ENCODE assay signal across 23 cellular contexts in genomic region chr11:125375146-125375545, GRCh38.
DNase-seq lines count a peak whose midpoint lies in the region; ATAC-seq lines count a peak whose summit lies in the region.
"Had no signal": no experiment of that assay in that cellular context is flagged by ENCODE, and none has a peak within 500 bp of the region (broad histone marks: within the 10 kb centered on the region; RNA-seq: fewer than 3 reads in every experiment).

No MANE protein-coding gene starts in this region.

- no peak overlapping the region for H2AK5ac ChIP-seq in mesenchymal stem cell (ENCODE audit: low read length, severe bottlenecking)

- H3K27ac ChIP-seq in cingulate gyrus (ENCODE audit: low read depth, low read length), result peak overlapping the region; percentile 56
- peak overlapping the region; percentile 34 for H3K27ac ChIP-seq in mesenchymal stem cell (ENCODE audit: low read length, poor library complexity, severe bottlenecking)
- H3K27ac ChIP-seq in skeletal muscle tissue (ENCODE audit: low read depth, low read length), result peak overlapping the region; percentile 85
- H3K27ac ChIP-seq in substantia nigra (ENCODE audit: low read depth, low read length, poor library complexity, severe bottlenecking), result no peak overlapping the region

- H2BK15ac ChIP-seq in mesenchymal stem cell (ENCODE audit: low read depth, poor library complexity, severe bottlenecking), result no peak overlapping the region

- H3K4me2 ChIP-seq in mesenchymal stem cell (ENCODE audit: low read length, poor library complexity, severe bottlenecking), result no peak overlapping the region

- H4K8ac ChIP-seq in mesenchymal stem cell (ENCODE audit: low read length), result no peak overlapping the region

- H3K27me3 ChIP-seq in mesenchymal stem cell (ENCODE audit: control insufficient read depth in 1 of 2, insufficient read depth in 1 of 2, low read length in 2 of 2) (peaks cover 0 to 72% of the 10 kb centered on the region in 2 experiments), skeletal muscle tissue (ENCODE audit: control insufficient read depth in 3 of 3, insufficient read depth in 3 of 3, low read length in 3 of 3) (no peaks in the 10 kb centered on the region)

- H3K23ac ChIP-seq in mesenchymal stem cell (ENCODE audit: low read length in 2 of 2), result no peak overlapping the region

- H3K9ac ChIP-seq in mesenchymal stem cell (ENCODE audit: low read length) (no peak overlapping the region), skeletal muscle tissue (ENCODE audit: low read depth in 1 of 3, low read length in 3 of 3) (no peak overlapping the region)

- peaks cover 27% of the 10 kb centered on the region for H3K79me1 ChIP-seq in mesenchymal stem cell (replicated peaks; ENCODE audit: low read length, poor library complexity, severe bottlenecking)

- H2BK5ac ChIP-seq in mesenchymal stem cell (ENCODE audit: low read depth, low read length, poor library complexity, severe bottlenecking), result no peak overlapping the region

- peaks cover 0 to 60% of the 10 kb centered on the region in 2 experiments for H3K36me3 ChIP-seq in mesenchymal stem cell (ENCODE audit: control insufficient read depth in 1 of 2, insufficient read depth in 2 of 2, low read depth in 1 of 2, low read length in 2 of 2)
- H3K36me3 ChIP-seq in skeletal muscle tissue (ENCODE audit: control insufficient read depth in 3 of 3, insufficient read depth in 3 of 3, low read length in 3 of 3), result peaks cover 0 to 2% (median 0%) of the 10 kb centered on the region in 3 donors

- H3K18ac ChIP-seq in mesenchymal stem cell (ENCODE audit: low read depth in 1 of 2, low read length in 2 of 2), result no peak overlapping the region

- no peak overlapping the region for H2BK120ac ChIP-seq in mesenchymal stem cell (ENCODE audit: low read depth, low read length)

- peak; percentile 22 for DNase-seq in NCI-H82 (lab: John Stamatoyannopoulos, UW)
- DNase-seq in NCI-H82 treated with DMSO at 0.1 percent for 48 hours (lab: John Stamatoyannopoulos, UW; ENCODE audit: unreplicated experiment), result no peak
- no peak for DNase-seq in mesenchymal stem cell
- DNase-seq in substantia nigra (lab: John Stamatoyannopoulos, UW), result no peak
- no peak for DNase-seq in NOMO-1 (lab: John Stamatoyannopoulos, UW; ENCODE audit: unreplicated experiment in 2 of 2)
- DNase-seq: 8988T; activated B cell treated with CpG ODN at 0.5 μM for 24 hours; activated CD4-positive, alpha-beta memory T cell treated with anti-CD3 and anti-CD28 coated beads, Interleukin-2, amount 10 ng/mL, durations not matched to agents 7 days and 5 days; activated gamma-delta T cell treated with Interleukin-2 at 50 U/mL for 16 hours; AML-193; CD8-positive, alpha-beta T cell; effector CD4-positive, alpha-beta T cell; foreskin melanocyte; GF-D8; midbrain; NCI-H1092; NCI-H187 treated with DMSO at 0.1 percent for 48 hours; stimulated activated CD4-positive, alpha-beta T cell treated with anti-CD3 and anti-CD28 coated beads, Interleukin-12 subunit alpha, Interleukin-12 subunit beta, amount 100 ng/mL, for 4 hours; T-helper 9 cell had no signal

- ATAC-seq in GM19395 (IDR thresholded peaks at IDR 0.05; ENCODE audit: unreplicated experiment), result no peak
- ATAC-seq: CD8-positive, alpha-beta T cell; HCT116 had no signal

- 70% methylated on average over 4 of the region's 6 CpGs for WGBS in mesenchymal stem cell

- no peak overlapping the region for H3K4ac ChIP-seq in mesenchymal stem cell (ENCODE audit: low read depth in 1 of 2, low read length in 2 of 2)

- peaks cover 16% of the 10 kb centered on the region for H3K4me1 ChIP-seq in mesenchymal stem cell (ENCODE audit: control insufficient read depth, insufficient read depth, low read depth, low read length)
- peaks cover 53 to 76% (median 68%) of the 10 kb centered on the region in 3 donors for H3K4me1 ChIP-seq in skeletal muscle tissue (ENCODE audit: control insufficient read depth in 3 of 3, insufficient read depth in 3 of 3, low read length in 3 of 3)

- H3K9me3 ChIP-seq in mesenchymal stem cell (ENCODE audit: control insufficient read depth, low read length) (no peaks in the 10 kb centered on the region), skeletal muscle tissue (ENCODE audit: control insufficient read depth in 3 of 3, low read length in 3 of 3) (no peaks in the 10 kb centered on the region)

- H3K4me3 ChIP-seq in mesenchymal stem cell (ENCODE audit: insufficient read depth in 1 of 2, low read depth in 1 of 2, low read length in 2 of 2) (no peak overlapping the region), skeletal muscle tissue (ENCODE audit: low read length in 3 of 3) (no peak overlapping the region)

- no peak overlapping the region for H3K14ac ChIP-seq in mesenchymal stem cell (ENCODE audit: low read length in 2 of 2)

- H4K91ac ChIP-seq in mesenchymal stem cell (ENCODE audit: low read length), result no peak overlapping the region

- H2BK12ac ChIP-seq in mesenchymal stem cell (ENCODE audit: low read length in 2 of 2), result no peak overlapping the region

- no peak overlapping the region for H2AFZ ChIP-seq in mesenchymal stem cell (ENCODE audit: low read depth, low read length)
